In the genomic region with DNA sequence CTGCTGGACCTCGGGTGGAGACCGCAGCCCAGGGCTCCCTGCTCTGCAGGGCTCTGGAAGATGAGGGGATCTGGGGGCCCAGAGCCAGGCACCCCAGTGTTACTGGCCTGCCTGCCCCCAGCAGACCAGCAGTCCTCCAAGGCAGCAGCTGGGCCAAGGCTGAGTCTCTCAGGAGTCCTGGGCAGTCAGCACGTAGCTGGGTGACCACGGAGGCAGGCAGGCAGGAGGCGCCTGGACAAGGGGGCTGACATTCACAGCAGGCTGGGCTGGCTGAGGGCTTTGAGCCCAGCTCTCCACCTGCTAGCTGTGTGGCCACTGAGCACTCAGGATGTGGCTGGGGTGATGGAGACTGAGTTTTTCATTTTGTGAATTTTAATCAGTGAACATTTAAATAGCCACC, we compare ENCODE assay signal across 16 cellular contexts.
DNase-seq lines count a peak whose midpoint lies in the region; ATAC-seq and TF ChIP-seq lines count a peak whose summit lies in the region.
"Had no signal": no experiment of that assay in that cellular context is flagged by ENCODE, and none has a peak within 500 bp of the region (broad histone marks: within the 10 kb centered on the region; RNA-seq: fewer than 3 reads in every experiment).

No MANE protein-coding gene starts in this region.

- no peaks in the 10 kb centered on the region for H3K36me3 ChIP-seq in mesendoderm (ENCODE audit: control insufficient read depth, insufficient read depth, low read length)
- H3K36me3 ChIP-seq in upper lobe of right lung: no peaks in the 10 kb centered on the region
- H3K36me3 ChIP-seq: breast epithelium had no signal

- no peak for ATAC-seq in activated naive CD8-positive, alpha-beta T cell treated with anti-CD3 and anti-CD28 coated beads, Interleukin-2, amount 10 ng/mL, durations not matched to agents 7 days and 5 days (ENCODE audit: low read depth)
- ATAC-seq in upper lobe of right lung (no peak), HG02970 (IDR thresholded peaks at IDR 0.05; ENCODE audit: low FRiP score, unreplicated experiment) (no peak)
- ATAC-seq: stimulated activated naive CD8-positive, alpha-beta T cell treated with anti-CD3 and anti-CD28 coated beads, Interleukin-15, amount 100 ng/mL, for 72 hours had no signal

- no peak overlapping the region for H2BK5ac ChIP-seq in mesendoderm (ENCODE audit: low read length)

- no peak overlapping the region for H4K8ac ChIP-seq in mesendoderm (ENCODE audit: low read depth, low read length)

- no peak overlapping the region for H3K9ac ChIP-seq in mesendoderm (ENCODE audit: low read length)

- peak; percentile 30 for DNase-seq in activated naive CD8-positive, alpha-beta T cell treated with anti-CD3 and anti-CD28 coated beads, Interleukin-2, amount 10 ng/mL, durations not matched to agents 7 days and 5 days
- DNase-seq in activated naive CD8-positive, alpha-beta T cell treated with anti-CD3 and anti-CD28 coated beads for 36 hours: no peak
- DNase-seq in mesendoderm (no peak), upper lobe of right lung (no peak), HFFc6 (no peak)
- no peak for DNase-seq in activated T-helper 2 cell treated with anti-CD3 and anti-CD28 coated beads, Interferon-gamma antibody, Interleukin-2, Interleukin-4, amounts not matched to agents 10 μg/mL and 5 μg/mL and 100 μg/mL, durations not matched to agents 14 hours and 24 hours and 36 hours (ENCODE audit: low spot score)
- DNase-seq: activated CD8-positive, alpha-beta memory T cell treated with anti-CD3 and anti-CD28 coated beads for 24 hours; GF-D8; Kasumi-1; OCI-M1; stimulated activated naive CD8-positive, alpha-beta T cell treated with anti-CD3 and anti-CD28 coated beads, Interleukin-15, amount 100 ng/mL, for 72 hours had no signal

- no peak overlapping the region for H4K5ac ChIP-seq in mesendoderm (ENCODE audit: low read length)

- H3K27ac Mint-ChIP-seq in activated naive CD8-positive, alpha-beta T cell treated with anti-CD3 and anti-CD28 coated beads, Interleukin-2, amount 10 ng/mL, durations not matched to agents 7 days and 5 days: no peak overlapping the region
- H3K27ac Mint-ChIP-seq in activated naive CD8-positive, alpha-beta T cell treated with anti-CD3 and anti-CD28 coated beads for 36 hours: no peak overlapping the region
- H3K27ac Mint-ChIP-seq in activated T-helper 2 cell treated with anti-CD3 and anti-CD28 coated beads, Interferon-gamma antibody, Interleukin-2, Interleukin-4, amounts not matched to agents 10 μg/mL and 5 μg/mL and 100 μg/mL, durations not matched to agents 14 hours and 24 hours and 36 hours: no peak overlapping the region
- no peak overlapping the region for H3K27ac Mint-ChIP-seq in HFFc6

- no peaks in the 10 kb centered on the region for H3K9me3 ChIP-seq in upper lobe of right lung
- H3K9me3 ChIP-seq: A549, breast epithelium had no signal

- H3K27ac ChIP-seq in angular gyrus (ENCODE audit: low read depth, low read length) (peak overlapping the region; percentile 27), mesendoderm (ENCODE audit: low read depth, low read length) (no peak overlapping the region), upper lobe of right lung (peak overlapping the region; percentile 24)
- H3K27ac ChIP-seq: A549, breast epithelium, VCaP had no signal

- no peaks in the 10 kb centered on the region for H3K9me3 Mint-ChIP-seq in activated naive CD8-positive, alpha-beta T cell treated with anti-CD3 and anti-CD28 coated beads, Interleukin-2, amount 10 ng/mL, durations not matched to agents 7 days and 5 days
- H3K9me3 Mint-ChIP-seq in activated naive CD8-positive, alpha-beta T cell treated with anti-CD3 and anti-CD28 coated beads for 36 hours: no peaks in the 10 kb centered on the region
- H3K9me3 Mint-ChIP-seq in activated T-helper 2 cell treated with anti-CD3 and anti-CD28 coated beads, Interferon-gamma antibody, Interleukin-2, Interleukin-4, amounts not matched to agents 10 μg/mL and 5 μg/mL and 100 μg/mL, durations not matched to agents 14 hours and 24 hours and 36 hours: no peaks in the 10 kb centered on the region
- no peaks in the 10 kb centered on the region for H3K9me3 Mint-ChIP-seq in HFFc6
- H3K9me3 Mint-ChIP-seq: stimulated activated naive CD8-positive, alpha-beta T cell treated with anti-CD3 and anti-CD28 coated beads, Interleukin-15, amount 100 ng/mL, for 72 hours had no signal

- intact Hi-C loops in upper lobe of right lung (cut with DNase I): no loop called here
- intact Hi-C loops in activated T-helper 2 cell treated with anti-CD3 and anti-CD28 coated beads, Interferon-gamma antibody, Interleukin-2, Interleukin-4, amounts not matched to agents 10 μg/mL and 5 μg/mL and 100 μg/mL, durations not matched to agents 14 hours and 24 hours and 36 hours (cut with micrococcal nuclease): no loop called here

- H3K79me1 ChIP-seq in mesendoderm (ENCODE audit: low read length): no peaks in the 10 kb centered on the region

- no peak overlapping the region for H3K18ac ChIP-seq in mesendoderm (ENCODE audit: low read length)

- H3K4ac ChIP-seq in mesendoderm (ENCODE audit: low read depth, low read length): no peak overlapping the region

- H3K4me1 ChIP-seq in mesendoderm (ENCODE audit: control insufficient read depth, low read depth, low read length) (peaks cover 2% of the 10 kb centered on the region), upper lobe of right lung (peaks cover 31% of the 10 kb centered on the region)
- H3K4me1 ChIP-seq: A549, breast epithelium had no signal

- H3K4me3 Mint-ChIP-seq in activated naive CD8-positive, alpha-beta T cell treated with anti-CD3 and anti-CD28 coated beads, Interleukin-2, amount 10 ng/mL, durations not matched to agents 7 days and 5 days: no peak overlapping the region
- H3K4me3 Mint-ChIP-seq in activated naive CD8-positive, alpha-beta T cell treated with anti-CD3 and anti-CD28 coated beads for 36 hours: no peak overlapping the region
- H3K4me3 Mint-ChIP-seq in activated T-helper 2 cell treated with anti-CD3 and anti-CD28 coated beads, Interferon-gamma antibody, Interleukin-2, Interleukin-4, amounts not matched to agents 10 μg/mL and 5 μg/mL and 100 μg/mL, durations not matched to agents 14 hours and 24 hours and 36 hours (ENCODE audit: low read depth): no peak overlapping the region
- no peak overlapping the region for H3K4me3 Mint-ChIP-seq in HFFc6
- H3K4me3 Mint-ChIP-seq: stimulated activated naive CD8-positive, alpha-beta T cell treated with anti-CD3 and anti-CD28 coated beads, Interleukin-15, amount 100 ng/mL, for 72 hours had no signal

- no peak overlapping the region for H3K23ac ChIP-seq in mesendoderm (ENCODE audit: low read length)

- H3K4me1 Mint-ChIP-seq in activated naive CD8-positive, alpha-beta T cell treated with anti-CD3 and anti-CD28 coated beads, Interleukin-2, amount 10 ng/mL, durations not matched to agents 7 days and 5 days: peaks cover 52% of the 10 kb centered on the region
- H3K4me1 Mint-ChIP-seq in activated naive CD8-positive, alpha-beta T cell treated with anti-CD3 and anti-CD28 coated beads for 36 hours: peaks cover 55% of the 10 kb centered on the region
- H3K4me1 Mint-ChIP-seq in activated T-helper 2 cell treated with anti-CD3 and anti-CD28 coated beads, Interferon-gamma antibody, Interleukin-2, Interleukin-4, amounts not matched to agents 10 μg/mL and 5 μg/mL and 100 μg/mL, durations not matched to agents 14 hours and 24 hours and 36 hours (ENCODE audit: low read depth): peaks cover 46% of the 10 kb centered on the region
- no peaks in the 10 kb centered on the region for H3K4me1 Mint-ChIP-seq in HFFc6 (ENCODE audit: low read depth)

- no peaks in the 10 kb centered on the region for H3K27me3 Mint-ChIP-seq in activated naive CD8-positive, alpha-beta T cell treated with anti-CD3 and anti-CD28 coated beads, Interleukin-2, amount 10 ng/mL, durations not matched to agents 7 days and 5 days
- no peaks in the 10 kb centered on the region for H3K27me3 Mint-ChIP-seq in activated naive CD8-positive, alpha-beta T cell treated with anti-CD3 and anti-CD28 coated beads for 36 hours
- no peaks in the 10 kb centered on the region for H3K27me3 Mint-ChIP-seq in activated T-helper 2 cell treated with anti-CD3 and anti-CD28 coated beads, Interferon-gamma antibody, Interleukin-2, Interleukin-4, amounts not matched to agents 10 μg/mL and 5 μg/mL and 100 μg/mL, durations not matched to agents 14 hours and 24 hours and 36 hours (ENCODE audit: low read depth)
- H3K27me3 Mint-ChIP-seq in HFFc6 (ENCODE audit: insufficient read depth): peaks cover 50% of the 10 kb centered on the region
- H3K27me3 Mint-ChIP-seq: stimulated activated naive CD8-positive, alpha-beta T cell treated with anti-CD3 and anti-CD28 coated beads, Interleukin-15, amount 100 ng/mL, for 72 hours had no signal

- H3K36me3 Mint-ChIP-seq in activated naive CD8-positive, alpha-beta T cell treated with anti-CD3 and anti-CD28 coated beads, Interleukin-2, amount 10 ng/mL, durations not matched to agents 7 days and 5 days: peaks cover 14% of the 10 kb centered on the region
- peaks cover 14% of the 10 kb centered on the region for H3K36me3 Mint-ChIP-seq in activated naive CD8-positive, alpha-beta T cell treated with anti-CD3 and anti-CD28 coated beads for 36 hours
- H3K36me3 Mint-ChIP-seq in activated T-helper 2 cell treated with anti-CD3 and anti-CD28 coated beads, Interferon-gamma antibody, Interleukin-2, Interleukin-4, amounts not matched to agents 10 μg/mL and 5 μg/mL and 100 μg/mL, durations not matched to agents 14 hours and 24 hours and 36 hours (ENCODE audit: low read depth): peaks cover 23% of the 10 kb centered on the region
- H3K36me3 Mint-ChIP-seq in HFFc6 (ENCODE audit: low read depth): no peaks in the 10 kb centered on the region

- H2BK120ac ChIP-seq in mesendoderm (ENCODE audit: low read depth, low read length): no peak overlapping the region

- H3K27me3 ChIP-seq in mesendoderm (ENCODE audit: insufficient read depth, low read length, poor library complexity) (no peaks in the 10 kb centered on the region), upper lobe of right lung (no peaks in the 10 kb centered on the region)
- H3K27me3 ChIP-seq: breast epithelium had no signal

- H2BK15ac ChIP-seq in mesendoderm (replicated peaks; ENCODE audit: low read depth): no peak overlapping the region

- H2AK5ac ChIP-seq in mesendoderm (ENCODE audit: low read length): no peak overlapping the region

- TF ChIP-seq CTCF in upper lobe of right lung (IDR thresholded peaks at IDR 0.05) (no peak), HFFc6 (IDR thresholded peaks at IDR 0.05) (no peak)

- H3K56ac ChIP-seq in mesendoderm (ENCODE audit: low read length): peak overlapping the region; percentile 64

- POLR2A ChIA-PET in activated naive CD8-positive, alpha-beta T cell treated with anti-CD3 and anti-CD28 coated beads, Interleukin-2, amount 10 ng/mL, durations not matched to agents 7 days and 5 days (lab: Charles Lee): interaction anchor here (1.5 kb wide), 1 partner anchor 10 kb away, joined by 6 read pairs; no protein-coding TSS in a partner anchor

- no CpG with 5 or more reads among the region's 5 CpGs for WGBS in mesendoderm (ENCODE audit: extremely low coverage, insufficient coverage, low lambda C conversion rate)

- H3K4me2 ChIP-seq in mesendoderm (ENCODE audit: low read length): no peak overlapping the region
- H3K4me2 ChIP-seq: A549 had no signal

- H3K79me2 ChIP-seq in mesendoderm (ENCODE audit: control insufficient read depth, insufficient read depth, low read length): no peaks in the 10 kb centered on the region

- H3K4me3 ChIP-seq in mesendoderm (ENCODE audit: low read length): no peak overlapping the region
- no peak overlapping the region for H3K4me3 ChIP-seq in upper lobe of right lung
- H3K4me3 ChIP-seq: A549, breast epithelium had no signal
